1 cellular context compared by ENCODE assay signal in the genomic region with DNA sequence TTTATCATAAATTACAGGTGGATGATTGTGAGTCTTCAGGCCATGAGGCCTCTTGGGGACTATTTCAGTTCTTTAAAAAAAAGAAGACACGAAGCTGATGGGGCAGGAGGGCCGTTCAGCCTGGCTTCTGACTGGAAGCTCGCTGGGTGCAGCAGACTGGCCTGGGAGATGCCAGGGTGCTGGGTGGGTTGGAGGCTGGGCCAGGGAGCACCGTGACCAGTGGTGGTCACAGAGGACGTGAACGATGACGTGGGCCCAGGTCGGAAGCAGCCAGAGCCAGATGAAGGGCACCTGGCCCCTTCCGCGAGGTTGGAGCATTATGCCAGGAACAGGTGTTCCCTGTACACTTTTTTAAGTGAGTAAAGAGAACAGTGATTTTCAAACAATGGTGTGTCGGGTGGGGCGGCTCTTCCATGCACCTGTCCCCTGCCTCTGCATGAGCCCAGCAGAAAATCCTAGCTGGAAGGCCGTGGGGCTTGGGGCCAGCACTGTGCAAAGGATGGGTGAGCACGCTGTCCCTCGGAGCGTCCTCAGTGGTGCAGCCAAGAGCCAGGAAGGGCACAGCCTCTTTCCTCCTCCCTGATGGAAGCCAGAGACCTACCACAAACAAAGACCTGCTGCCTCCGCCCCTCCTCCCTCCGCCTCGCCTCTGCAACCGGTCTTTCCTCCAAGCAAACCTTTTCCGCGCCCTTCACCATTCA.
A peak's percentile ranks its signal among the peaks of the same experiment; 100 is the strongest.
TF ChIP-seq lines count a peak whose summit lies in the region.

No MANE protein-coding gene starts in this region.

TF ChIP-seq in HEK293, 187 proteins besides CTCF, POLR2A, EP300 and RAD21:
- TF ChIP-seq ZNF341 (tag by site-specific recombination; IDR thresholded peaks at IDR 0.05; ENCODE audit: low read depth) = peak; percentile 30; the same call in 1 of the 2 replicates
- no peak for TF ChIP-seq ZNF610 (tag by site-specific recombination; IDR thresholded peaks at IDR 0.05; ENCODE audit: borderline replicate concordance)
